ENCODE assay signal across 11 cellular contexts in genomic region chr6:169845426-169846285, GRCh38.
"Had no signal": no experiment of that assay in that cellular context is flagged by ENCODE, and none has a peak within 500 bp of the region (broad histone marks: within the 10 kb centered on the region; RNA-seq: fewer than 3 reads in every experiment).

No MANE protein-coding gene starts in this region.

- H3K9me3 Mint-ChIP-seq: activated naive CD8-positive, alpha-beta T cell treated with anti-CD3 and anti-CD28 coated beads, Interleukin-2, amount 10 ng/mL, durations not matched to agents 7 days and 5 days; activated T-cell treated with anti-CD3 and anti-CD28 coated beads, Interleukin-2, amount 50 U/mL, for 4 hours; memory B cell; nephron had no signal

- H3K9me3 ChIP-seq: ovary, thyroid gland had no signal

- ATAC-seq: activated CD8-positive, alpha-beta memory T cell treated with anti-CD3 and anti-CD28 coated beads, Interleukin-2, amount 10 ng/mL, durations not matched to agents 7 days and 5 days; activated T-cell treated with anti-CD3 and anti-CD28 coated beads, Interleukin-2, amount 50 U/mL, for 4 hours had no signal

- H3K4me1 Mint-ChIP-seq: activated CD8-positive, alpha-beta memory T cell treated with anti-CD3 and anti-CD28 coated beads, Interleukin-2, amount 10 ng/mL, durations not matched to agents 7 days and 5 days; activated naive CD8-positive, alpha-beta T cell treated with anti-CD3 and anti-CD28 coated beads, Interleukin-2, amount 10 ng/mL, durations not matched to agents 7 days and 5 days; nephron had no signal

- H3K4me1 ChIP-seq: thyroid gland had no signal

- H3K36me3 ChIP-seq: ovary, thyroid gland had no signal

- H3K27me3 ChIP-seq: ovary, thyroid gland had no signal

- H3K27ac ChIP-seq: ovary, skin epidermis, thyroid gland had no signal

- H3K4me3 Mint-ChIP-seq: activated CD8-positive, alpha-beta memory T cell treated with anti-CD3 and anti-CD28 coated beads, Interleukin-2, amount 10 ng/mL, durations not matched to agents 7 days and 5 days; activated naive CD8-positive, alpha-beta T cell treated with anti-CD3 and anti-CD28 coated beads, Interleukin-2, amount 10 ng/mL, durations not matched to agents 7 days and 5 days; activated T-cell treated with anti-CD3 and anti-CD28 coated beads, Interleukin-2, amount 50 U/mL, for 4 hours; memory B cell; nephron had no signal

- H3K27ac Mint-ChIP-seq: activated CD8-positive, alpha-beta memory T cell treated with anti-CD3 and anti-CD28 coated beads, Interleukin-2, amount 10 ng/mL, durations not matched to agents 7 days and 5 days; activated naive CD8-positive, alpha-beta T cell treated with anti-CD3 and anti-CD28 coated beads, Interleukin-2, amount 10 ng/mL, durations not matched to agents 7 days and 5 days; memory B cell; nephron had no signal

- H3K4me3 ChIP-seq: ovary, skin epidermis, thyroid gland had no signal

- DNase-seq: activated CD8-positive, alpha-beta memory T cell treated with anti-CD3 and anti-CD28 coated beads, Interleukin-2, amount 10 ng/mL, durations not matched to agents 7 days and 5 days; activated gamma-delta T cell treated with Interleukin-2 at 50 U/mL for 16 hours; activated naive CD8-positive, alpha-beta T cell treated with anti-CD3 and anti-CD28 coated beads, Interleukin-2, amount 10 ng/mL, durations not matched to agents 7 days and 5 days; activated T-cell treated with anti-CD3 and anti-CD28 coated beads, Interleukin-2, amount 50 U/mL, for 4 hours; anterior cingulate cortex; retina; thyroid gland had no signal

- H3K36me3 Mint-ChIP-seq: activated CD8-positive, alpha-beta memory T cell treated with anti-CD3 and anti-CD28 coated beads, Interleukin-2, amount 10 ng/mL, durations not matched to agents 7 days and 5 days; activated naive CD8-positive, alpha-beta T cell treated with anti-CD3 and anti-CD28 coated beads, Interleukin-2, amount 10 ng/mL, durations not matched to agents 7 days and 5 days; memory B cell had no signal
